Comparison of ENCODE assay signal across 21 cellular contexts in genomic region chr20:18477218-18477617, GRCh38.
"Had no signal": no experiment of that assay in that cellular context is flagged by ENCODE, and none has a peak within 500 bp of the region (broad histone marks: within the 10 kb centered on the region; RNA-seq: fewer than 3 reads in every experiment).

No MANE protein-coding gene starts in this region.

- H3K4me2 ChIP-seq: SK-N-SH had no signal

- H3K9me2 ChIP-seq: SK-N-SH had no signal

- DNase-seq: IMR-90, Karpas-422, KG1, MG63, NCI-H1092, NCI-H1105 treated with DMSO at 0.1 percent for 48 hours, NCI-H1417 treated with DMSO at 0.1 percent for 48 hours, NCI-H146, NCI-H1694 treated with DMSO at 0.1 percent for 48 hours, NCI-H1930, NCI-H2081, NCI-H2107, NCI-H2227 treated with DMSO at 0.1 percent for 48 hours, NCI-H524, NCI-H69, NCI-H774, SHP77, SK-N-SH, SW 1271, T-cell had no signal

- H3K27ac ChIP-seq: RWPE1 had no signal

- ATAC-seq: T-cell had no signal

- H3K27me3 ChIP-seq: MG63 had no signal

- H3K4me3 ChIP-seq: MG63 had no signal

- H3K9me3 ChIP-seq: MG63, SK-N-SH had no signal

- H3K9ac ChIP-seq: SK-N-SH had no signal
